In the genomic region with DNA sequence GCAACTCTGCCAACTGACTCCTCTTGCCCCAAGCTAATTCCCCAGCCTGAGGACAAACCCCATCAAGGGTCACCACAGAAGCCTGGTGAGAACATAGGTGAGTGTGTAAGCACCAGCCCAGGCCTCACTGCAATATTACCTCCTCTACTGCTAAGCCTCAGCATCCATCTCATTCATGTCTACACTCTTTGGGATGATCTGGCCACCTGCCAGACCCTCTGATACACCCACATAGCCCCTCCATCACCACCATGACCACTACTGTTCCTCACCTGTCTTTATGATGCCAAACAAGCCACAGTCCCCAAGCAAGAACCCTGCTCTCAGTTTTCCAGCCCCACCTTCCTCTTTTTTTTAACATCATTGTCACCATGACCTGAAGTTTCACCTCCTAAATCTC, we compare ENCODE assay signal across 1 cellular context.
TF ChIP-seq lines count a peak whose summit lies in the region.

No MANE protein-coding gene starts in this region.

TF ChIP-seq in GM12878, 131 proteins besides CTCF, POLR2A, EP300 and RAD21:
- no peak for TF ChIP-seq EED (IDR thresholded peaks at IDR 0.05; ENCODE audit: low read depth)
- no peak for TF ChIP-seq SMARCA5 (IDR thresholded peaks at IDR 0.05)
- TF ChIP-seq TARDBP (IDR thresholded peaks at IDR 0.05; ENCODE audit: borderline replicate concordance) = no peak
- TF ChIP-seq YBX1 (IDR thresholded peaks at IDR 0.05) = no peak
